1 cellular context compared by ENCODE assay signal in the genomic region with DNA sequence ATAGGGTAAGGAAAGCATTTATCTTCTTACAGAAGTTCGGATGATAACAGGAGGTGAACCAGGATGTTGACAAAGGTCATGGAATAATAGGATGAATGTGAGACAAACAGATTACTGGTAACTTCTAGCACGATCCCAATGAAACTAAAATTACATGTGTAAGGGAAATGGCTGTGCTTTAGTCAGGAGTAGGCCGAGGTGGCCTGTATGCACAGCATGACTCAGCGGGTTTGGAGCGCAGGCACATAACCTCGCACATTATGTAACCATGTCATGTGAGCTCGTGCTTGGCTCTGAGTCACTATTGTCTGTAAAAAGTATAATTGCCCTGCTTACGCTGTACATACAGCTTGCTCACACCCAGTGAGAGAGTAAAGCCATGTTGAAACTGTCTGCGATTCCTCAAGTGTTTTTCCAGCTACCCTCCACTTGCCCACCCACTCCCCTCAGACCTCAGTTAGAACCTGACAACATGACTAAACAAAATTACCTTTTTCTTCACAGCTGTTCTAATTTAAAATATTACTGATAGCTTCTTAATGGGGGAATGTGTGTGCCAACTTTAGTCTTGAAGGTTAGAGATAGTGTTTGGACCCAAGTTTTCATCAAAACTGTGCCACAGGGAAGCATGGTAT.
TF ChIP-seq lines count a peak whose summit lies in the region.

No MANE protein-coding gene starts in this region.

TF ChIP-seq in GM23338, 12 proteins besides CTCF, POLR2A, EP300 and RAD21 (continued from another document):
- TF ChIP-seq, protein P1, sequence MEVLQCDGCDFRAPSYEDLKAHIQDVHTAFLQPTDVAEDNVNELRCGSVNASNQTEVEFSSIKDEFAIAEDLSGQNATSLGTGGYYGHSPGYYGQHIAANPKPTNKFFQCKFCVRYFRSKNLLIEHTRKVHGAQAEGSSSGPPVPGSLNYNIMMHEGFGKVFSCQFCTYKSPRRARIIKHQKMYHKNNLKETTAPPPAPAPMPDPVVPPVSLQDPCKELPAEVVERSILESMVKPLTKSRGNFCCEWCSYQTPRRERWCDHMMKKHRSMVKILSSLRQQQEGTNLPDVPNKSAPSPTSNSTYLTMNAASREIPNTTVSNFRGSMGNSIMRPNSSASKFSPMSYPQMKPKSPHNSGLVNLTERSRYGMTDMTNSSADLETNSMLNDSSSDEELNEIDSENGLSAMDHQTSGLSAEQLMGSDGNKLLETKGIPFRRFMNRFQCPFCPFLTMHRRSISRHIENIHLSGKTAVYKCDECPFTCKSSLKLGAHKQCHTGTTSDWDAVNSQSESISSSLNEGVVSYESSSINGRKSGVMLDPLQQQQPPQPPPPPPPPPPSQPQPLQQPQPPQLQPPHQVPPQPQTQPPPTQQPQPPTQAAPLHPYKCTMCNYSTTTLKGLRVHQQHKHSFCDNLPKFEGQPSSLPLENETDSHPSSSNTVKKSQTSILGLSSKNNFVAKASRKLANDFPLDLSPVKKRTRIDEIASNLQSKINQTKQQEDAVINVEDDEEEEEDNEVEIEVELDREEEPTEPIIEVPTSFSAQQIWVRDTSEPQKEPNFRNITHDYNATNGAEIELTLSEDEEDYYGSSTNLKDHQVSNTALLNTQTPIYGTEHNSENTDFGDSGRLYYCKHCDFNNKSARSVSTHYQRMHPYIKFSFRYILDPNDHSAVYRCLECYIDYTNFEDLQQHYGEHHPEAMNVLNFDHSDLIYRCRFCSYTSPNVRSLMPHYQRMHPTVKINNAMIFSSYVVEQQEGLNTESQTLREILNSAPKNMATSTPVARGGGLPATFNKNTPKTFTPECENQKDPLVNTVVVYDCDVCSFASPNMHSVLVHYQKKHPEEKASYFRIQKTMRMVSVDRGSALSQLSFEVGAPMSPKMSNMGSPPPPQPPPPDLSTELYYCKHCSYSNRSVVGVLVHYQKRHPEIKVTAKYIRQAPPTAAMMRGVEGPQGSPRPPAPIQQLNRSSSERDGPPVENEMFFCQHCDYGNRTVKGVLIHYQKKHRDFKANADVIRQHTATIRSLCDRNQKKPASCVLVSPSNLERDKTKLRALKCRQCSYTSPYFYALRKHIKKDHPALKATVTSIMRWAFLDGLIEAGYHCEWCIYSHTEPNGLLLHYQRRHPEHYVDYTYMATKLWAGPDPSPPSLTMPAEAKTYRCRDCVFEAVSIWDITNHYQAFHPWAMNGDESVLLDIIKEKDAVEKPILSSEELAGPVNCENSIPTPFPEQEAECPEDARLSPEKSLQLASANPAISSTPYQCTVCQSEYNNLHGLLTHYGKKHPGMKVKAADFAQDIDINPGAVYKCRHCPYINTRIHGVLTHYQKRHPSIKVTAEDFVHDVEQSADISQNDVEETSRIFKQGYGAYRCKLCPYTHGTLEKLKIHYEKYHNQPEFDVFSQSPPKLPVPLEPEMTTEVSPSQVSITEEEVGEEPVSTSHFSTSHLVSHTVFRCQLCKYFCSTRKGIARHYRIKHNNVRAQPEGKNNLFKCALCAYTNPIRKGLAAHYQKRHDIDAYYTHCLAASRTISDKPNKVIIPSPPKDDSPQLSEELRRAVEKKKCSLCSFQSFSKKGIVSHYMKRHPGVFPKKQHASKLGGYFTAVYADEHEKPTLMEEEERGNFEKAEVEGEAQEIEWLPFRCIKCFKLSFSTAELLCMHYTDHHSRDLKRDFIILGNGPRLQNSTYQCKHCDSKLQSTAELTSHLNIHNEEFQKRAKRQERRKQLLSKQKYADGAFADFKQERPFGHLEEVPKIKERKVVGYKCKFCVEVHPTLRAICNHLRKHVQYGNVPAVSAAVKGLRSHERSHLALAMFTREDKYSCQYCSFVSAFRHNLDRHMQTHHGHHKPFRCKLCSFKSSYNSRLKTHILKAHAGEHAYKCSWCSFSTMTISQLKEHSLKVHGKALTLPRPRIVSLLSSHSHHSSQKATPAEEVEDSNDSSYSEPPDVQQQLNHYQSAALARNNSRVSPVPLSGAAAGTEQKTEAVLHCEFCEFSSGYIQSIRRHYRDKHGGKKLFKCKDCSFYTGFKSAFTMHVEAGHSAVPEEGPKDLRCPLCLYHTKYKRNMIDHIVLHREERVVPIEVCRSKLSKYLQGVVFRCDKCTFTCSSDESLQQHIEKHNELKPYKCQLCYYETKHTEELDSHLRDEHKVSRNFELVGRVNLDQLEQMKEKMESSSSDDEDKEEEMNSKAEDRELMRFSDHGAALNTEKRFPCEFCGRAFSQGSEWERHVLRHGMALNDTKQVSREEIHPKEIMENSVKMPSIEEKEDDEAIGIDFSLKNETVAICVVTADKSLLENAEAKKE (CRISPR knock-in tag; IDR thresholded peaks at IDR 0.05): no peak
- TF ChIP-seq NANOG (IDR thresholded peaks at IDR 0.05; ENCODE audit: borderline replicate concordance) (no peak), EZH2 (IDR thresholded peaks at IDR 0.05; ENCODE audit: low read depth, unreplicated experiment) (no peak), JUNB (IDR thresholded peaks at IDR 0.05; ENCODE audit: unreplicated experiment) (no peak), EZH2phosphoT487 (IDR thresholded peaks at IDR 0.05; ENCODE audit: unreplicated experiment) (no peak), POLR2AphosphoS5 (IDR thresholded peaks at IDR 0.05; ENCODE audit: low read depth) (no peak)
- TF ChIP-seq, protein P2, sequence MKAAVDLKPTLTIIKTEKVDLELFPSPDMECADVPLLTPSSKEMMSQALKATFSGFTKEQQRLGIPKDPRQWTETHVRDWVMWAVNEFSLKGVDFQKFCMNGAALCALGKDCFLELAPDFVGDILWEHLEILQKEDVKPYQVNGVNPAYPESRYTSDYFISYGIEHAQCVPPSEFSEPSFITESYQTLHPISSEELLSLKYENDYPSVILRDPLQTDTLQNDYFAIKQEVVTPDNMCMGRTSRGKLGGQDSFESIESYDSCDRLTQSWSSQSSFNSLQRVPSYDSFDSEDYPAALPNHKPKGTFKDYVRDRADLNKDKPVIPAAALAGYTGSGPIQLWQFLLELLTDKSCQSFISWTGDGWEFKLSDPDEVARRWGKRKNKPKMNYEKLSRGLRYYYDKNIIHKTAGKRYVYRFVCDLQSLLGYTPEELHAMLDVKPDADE (IDR thresholded peaks at IDR 0.05): no peak
TF ChIP-seq in GM23338: peak in this region for 0.
